ENCODE assay signal across 20 cellular contexts in genomic region chrX:14554132-14554715, GRCh38. TPM values are rescaled to one million over a fixed set of nuclear protein-coding genes. Genes with fewer than 3 reads are reported as not detected.
"Had no signal": no experiment of that assay in that cellular context is flagged by ENCODE, and none has a peak within 500 bp of the region (broad histone marks: within the 10 kb centered on the region; RNA-seq: fewer than 3 reads in every experiment).

No MANE protein-coding gene starts in this region.

- H3K9me3 ChIP-seq: gastroesophageal sphincter, heart right ventricle, neutrophil, right atrium auricular region had no signal

- H3K4me1 ChIP-seq: right atrium auricular region had no signal

- ATAC-seq: activated CD4-positive, CD25-positive, alpha-beta regulatory T cell treated with anti-CD3 and anti-CD28 coated beads, Interleukin-2, amount 50 U/mL, for 24 hours; gastroesophageal sphincter; left lobe of liver; natural killer cell had no signal

- H3K27me3 ChIP-seq: gastroesophageal sphincter, heart right ventricle, neutrophil, right atrium auricular region had no signal

- H3K27me3 Mint-ChIP-seq: activated naive CD8-positive, alpha-beta T cell treated with anti-CD3 and anti-CD28 coated beads, Interleukin-2, amount 10 ng/mL, durations not matched to agents 7 days and 5 days had no signal

- H3K4me1 Mint-ChIP-seq: activated naive CD8-positive, alpha-beta T cell treated with anti-CD3 and anti-CD28 coated beads, Interleukin-2, amount 10 ng/mL, durations not matched to agents 7 days and 5 days; natural killer cell had no signal

- H3K4me3 ChIP-seq: gastroesophageal sphincter, heart right ventricle, right atrium auricular region, smooth muscle cell had no signal

- H3K36me3 ChIP-seq: gastroesophageal sphincter, heart right ventricle, neutrophil, right atrium auricular region had no signal

- H3K27ac Mint-ChIP-seq: activated naive CD8-positive, alpha-beta T cell treated with anti-CD3 and anti-CD28 coated beads, Interleukin-2, amount 10 ng/mL, durations not matched to agents 7 days and 5 days; natural killer cell had no signal

- H3K36me3 Mint-ChIP-seq: activated naive CD8-positive, alpha-beta T cell treated with anti-CD3 and anti-CD28 coated beads, Interleukin-2, amount 10 ng/mL, durations not matched to agents 7 days and 5 days; natural killer cell had no signal

- DNase-seq: activated CD4-positive, alpha-beta T cell treated with anti-CD3 and anti-CD28 coated beads, Interleukin-2, amount 50 U/mL, for 1 hour; activated CD8-positive, alpha-beta memory T cell treated with anti-CD3 and anti-CD28 coated beads for 24 hours; activated naive CD4-positive, alpha-beta T cell; activated naive CD8-positive, alpha-beta T cell treated with anti-CD3 and anti-CD28 coated beads, Interleukin-2, amount 10 ng/mL, durations not matched to agents 7 days and 5 days; dermis blood vessel endothelial cell; heart right ventricle; mammary epithelial cell; natural killer cell; posterior cingulate gyrus; stimulated activated CD4-positive, alpha-beta T cell treated with anti-CD3 and anti-CD28 coated beads, Interleukin-4, amount 100 ng/mL, for 4 hours; stimulated activated CD8-positive, alpha-beta memory T cell treated with anti-CD3 and anti-CD28 coated beads, Interleukin-4, amount 100 ng/mL, for 48 hours; stimulated activated naive CD4-positive, alpha-beta T cell treated with Interleukin-2 at 50 U/mL for 16 hours; trophoblast cell had no signal

- H3K9me3 Mint-ChIP-seq: activated naive CD8-positive, alpha-beta T cell treated with anti-CD3 and anti-CD28 coated beads, Interleukin-2, amount 10 ng/mL, durations not matched to agents 7 days and 5 days had no signal

- H3K4me3 Mint-ChIP-seq: activated naive CD8-positive, alpha-beta T cell treated with anti-CD3 and anti-CD28 coated beads, Interleukin-2, amount 10 ng/mL, durations not matched to agents 7 days and 5 days; natural killer cell had no signal

- H3K27ac ChIP-seq: gastroesophageal sphincter, heart right ventricle, neutrophil, right atrium auricular region had no signal

RNA-seq across cellular contexts. Expression of gene GLRA2, which starts 24.9 kb away (rescaled TPM):
- total RNA-seq: activated naive CD8-positive, alpha-beta T cell treated with anti-CD3 and anti-CD28 coated beads, Interleukin-2, amount 10 ng/mL, durations not matched to agents 7 days and 5 days; dermis blood vessel endothelial cell; gastroesophageal sphincter; heart right ventricle; left lobe of liver; mammary epithelial cell; natural killer cell; right atrium auricular region had no signal
- polyA plus RNA-seq: esophagus, heart right ventricle, mammary epithelial cell, smooth muscle cell had no signal
